In genomic region chr20:48377940-48378339, GRCh38 we compare ENCODE assay signal across 29 cellular contexts.
"Had no signal": no experiment of that assay in that cellular context is flagged by ENCODE, and none has a peak within 500 bp of the region (broad histone marks: within the 10 kb centered on the region; RNA-seq: fewer than 3 reads in every experiment).

No MANE protein-coding gene starts in this region.

- H3K27ac ChIP-seq: heart left ventricle, lower lobe of right lung, pancreas, prostate gland, sigmoid colon, spleen, testis, thyroid gland, transverse colon, upper lobe of left lung, vagina had no signal

- H3K27me3 ChIP-seq: pancreas, sigmoid colon, testis, thyroid gland, upper lobe of left lung, vagina had no signal

- H3K9me3 ChIP-seq: heart left ventricle, lower lobe of right lung, mucosa of descending colon, pancreas, prostate gland, sigmoid colon, spleen, testis, thyroid gland, transverse colon, upper lobe of left lung, vagina had no signal

- H3K4me1 ChIP-seq: pancreas, prostate gland, testis had no signal

- ATAC-seq: heart left ventricle; left ventricle myocardium superior; lower lobe of right lung; mucosa of descending colon; naive thymus-derived CD8-positive, alpha-beta T cell; right cardiac atrium; stimulated activated memory B cell treated with anti-CD40 and anti-IgM and Interleukin-4, amounts not matched to agents 10 μg/mL and 1 μg/mL and 100 μg/mL, for 72 hours; stimulated activated naive CD8-positive, alpha-beta T cell treated with anti-CD3 and anti-CD28 coated beads, Interleukin-15, amount 100 ng/mL, for 72 hours had no signal

- H3K36me3 ChIP-seq: heart left ventricle, lower lobe of right lung, pancreas, prostate gland, sigmoid colon, spleen, thyroid gland, transverse colon, upper lobe of left lung, vagina had no signal

- H3K36me3 Mint-ChIP-seq: naive thymus-derived CD8-positive, alpha-beta T cell; stimulated activated memory B cell treated with anti-CD40 and anti-IgM and Interleukin-4, amounts not matched to agents 10 μg/mL and 1 μg/mL and 100 μg/mL, for 72 hours had no signal

- DNase-seq: heart left ventricle; hypothalamus; islet precursor cell; left ventricle myocardium superior; lower lobe of right lung; mammary epithelial cell; mesendoderm; midbrain; mucosa of descending colon; naive thymus-derived CD8-positive, alpha-beta T cell; nucleus accumbens; pancreas; retina; right cardiac atrium; sigmoid colon; small intestine; spleen; stimulated activated CD4-positive, alpha-beta T cell treated with anti-CD3 and anti-CD28 coated beads, Interleukin-4, amount 100 ng/mL, for 24 hours; stimulated activated naive CD4-positive, alpha-beta T cell treated with Interleukin-2 at 50 U/mL for 16 hours; stimulated activated naive CD8-positive, alpha-beta T cell treated with anti-CD3 and anti-CD28 coated beads, Interleukin-15, amount 100 ng/mL, for 72 hours; testis; thyroid gland; transverse colon; upper lobe of left lung had no signal

- H3K9me3 Mint-ChIP-seq: nephron; neural crest cell; stimulated activated memory B cell treated with anti-CD40 and anti-IgM and Interleukin-4, amounts not matched to agents 10 μg/mL and 1 μg/mL and 100 μg/mL, for 72 hours; stimulated activated naive CD8-positive, alpha-beta T cell treated with anti-CD3 and anti-CD28 coated beads, Interleukin-15, amount 100 ng/mL, for 72 hours had no signal

- H3K27ac Mint-ChIP-seq: naive thymus-derived CD8-positive, alpha-beta T cell; stimulated activated memory B cell treated with anti-CD40 and anti-IgM and Interleukin-4, amounts not matched to agents 10 μg/mL and 1 μg/mL and 100 μg/mL, for 72 hours had no signal

- H3K4me3 ChIP-seq: heart left ventricle, lower lobe of right lung, mucosa of descending colon, pancreas, prostate gland, sigmoid colon, spleen, testis, thyroid gland, transverse colon, upper lobe of left lung, vagina had no signal

- H3K4me3 Mint-ChIP-seq: naive thymus-derived CD8-positive, alpha-beta T cell; nephron; neural crest cell; stimulated activated memory B cell treated with anti-CD40 and anti-IgM and Interleukin-4, amounts not matched to agents 10 μg/mL and 1 μg/mL and 100 μg/mL, for 72 hours; stimulated activated naive CD8-positive, alpha-beta T cell treated with anti-CD3 and anti-CD28 coated beads, Interleukin-15, amount 100 ng/mL, for 72 hours had no signal
